Comparison of ENCODE assay signal across 2 cellular contexts in the genomic region with DNA sequence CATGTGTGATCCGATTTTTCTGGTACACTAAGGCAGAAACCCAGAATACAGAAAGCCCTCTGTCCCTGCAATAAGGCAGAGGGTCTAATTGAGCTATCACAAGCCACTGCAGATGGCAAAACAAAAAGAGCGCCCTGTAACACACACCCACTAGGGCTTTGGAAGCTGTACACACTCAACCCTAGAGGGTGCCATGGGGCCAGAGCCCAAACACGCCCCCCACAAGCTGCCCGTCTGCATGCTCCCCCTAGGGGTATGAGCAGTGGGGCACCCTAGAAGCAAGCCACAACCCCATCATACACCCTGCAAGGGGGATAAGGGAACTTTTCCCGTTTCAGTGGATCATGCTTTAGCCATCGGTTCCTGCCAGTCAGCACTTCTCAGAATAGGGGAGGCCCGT.
TF ChIP-seq lines count a peak whose summit lies in the region.

No MANE protein-coding gene starts in this region.

TF ChIP-seq in A549, 52 proteins besides CTCF, POLR2A, EP300 and RAD21:
- no peak for TF ChIP-seq GATA3 (IDR thresholded peaks at IDR 0.05; ENCODE audit: borderline replicate concordance)
- peak; percentile 47 for TF ChIP-seq MAFK (IDR thresholded peaks at IDR 0.05; ENCODE audit: partially characterized antibody)

TF ChIP-seq in K562, 482 proteins besides CTCF, POLR2A, EP300 and RAD21:
- TF ChIP-seq ZNF316 (IDR thresholded peaks at IDR 0.05): peak; percentile 36; the same call in 1 of the 2 replicates
- TF ChIP-seq E2F1 (CRISPR knock-in tag; IDR thresholded peaks at IDR 0.05): no peak
- no peak for TF ChIP-seq KDM2B (CRISPR knock-in tag; IDR thresholded peaks at IDR 0.05)
- TF ChIP-seq SMARCB1 (IDR thresholded peaks at IDR 0.05; ENCODE audit: insufficient read length, low read depth): no peak
- TF ChIP-seq ZBTB8A (IDR thresholded peaks at IDR 0.05; ENCODE audit: partially characterized antibody): no peak
- no peak for TF ChIP-seq HNRNPH1 (optimal IDR thresholded peaks at IDR 0.05; ENCODE audit: low read depth, low read length)
